ENCODE assay signal across 2 cellular contexts in the genomic region with DNA sequence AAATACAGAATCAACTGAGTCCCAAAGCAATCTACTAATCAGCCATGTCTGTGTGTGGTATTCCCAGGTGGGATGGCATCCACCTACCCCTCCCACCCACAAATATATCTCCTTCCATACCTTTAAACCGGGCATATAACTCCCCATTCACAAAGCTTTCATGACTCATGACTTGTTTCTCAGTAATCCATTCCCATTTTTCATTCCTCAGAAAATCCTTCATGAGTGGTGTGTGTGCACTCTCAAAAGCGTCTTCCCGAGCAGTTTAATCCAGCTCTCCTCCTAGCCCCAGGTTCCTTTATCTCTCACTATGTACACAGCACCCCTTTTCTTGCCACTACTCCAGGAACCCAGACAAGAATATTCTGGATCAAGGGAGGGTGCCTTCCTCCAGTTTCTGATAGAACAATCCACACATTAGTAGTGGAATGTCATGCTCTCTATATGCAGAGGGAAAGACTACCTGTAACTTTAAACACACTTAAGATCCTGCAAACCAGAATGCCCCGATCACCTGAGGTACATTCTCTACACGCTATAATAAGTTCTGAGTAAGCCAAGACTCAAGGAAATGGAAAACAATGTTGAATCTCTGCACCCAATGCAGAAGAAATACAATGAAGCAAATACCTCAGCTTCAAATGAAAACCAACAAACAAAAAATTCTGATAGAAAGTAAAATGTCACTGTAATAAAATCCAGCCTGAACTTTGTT.
TF ChIP-seq lines count a peak whose summit lies in the region.

No MANE protein-coding gene starts in this region.

TF ChIP-seq in IMR-90, 13 proteins besides CTCF, POLR2A, EP300 and RAD21:
- TF ChIP-seq MAZ (IDR thresholded peaks at IDR 0.05; ENCODE audit: borderline replicate concordance, low read depth, low read length) (no peak), CEBPB (IDR thresholded peaks at IDR 0.05; ENCODE audit: low read depth, low read length) (no peak), USF2 (IDR thresholded peaks at IDR 0.05; ENCODE audit: low read depth, low read length) (no peak), NFE2L2 (IDR thresholded peaks at IDR 0.05; ENCODE audit: low read depth, low read length) (no peak), MXI1 (IDR thresholded peaks at IDR 0.05; ENCODE audit: borderline replicate concordance, low read depth, low read length) (no peak), RFX5 (IDR thresholded peaks at IDR 0.05; ENCODE audit: low read depth, low read length) (no peak), CHD1 (IDR thresholded peaks at IDR 0.05; ENCODE audit: low read depth, low read length) (no peak), RCOR1 (IDR thresholded peaks at IDR 0.05; ENCODE audit: insufficient replicate concordance, low read length) (no peak)
- TF ChIP-seq, protein P1, sequence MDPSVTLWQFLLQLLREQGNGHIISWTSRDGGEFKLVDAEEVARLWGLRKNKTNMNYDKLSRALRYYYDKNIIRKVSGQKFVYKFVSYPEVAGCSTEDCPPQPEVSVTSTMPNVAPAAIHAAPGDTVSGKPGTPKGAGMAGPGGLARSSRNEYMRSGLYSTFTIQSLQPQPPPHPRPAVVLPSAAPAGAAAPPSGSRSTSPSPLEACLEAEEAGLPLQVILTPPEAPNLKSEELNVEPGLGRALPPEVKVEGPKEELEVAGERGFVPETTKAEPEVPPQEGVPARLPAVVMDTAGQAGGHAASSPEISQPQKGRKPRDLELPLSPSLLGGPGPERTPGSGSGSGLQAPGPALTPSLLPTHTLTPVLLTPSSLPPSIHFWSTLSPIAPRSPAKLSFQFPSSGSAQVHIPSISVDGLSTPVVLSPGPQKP (IDR thresholded peaks at IDR 0.05; ENCODE audit: borderline replicate concordance, low read depth, low read length): no peak

TF ChIP-seq in GM12891, 5 proteins besides CTCF, POLR2A, EP300 and RAD21:
- TF ChIP-seq PAX5 (IDR thresholded peaks at IDR 0.05; ENCODE audit: insufficient read depth, low read length, severe bottlenecking) (no peak), POU2F2 (IDR thresholded peaks at IDR 0.05; ENCODE audit: low read depth, low read length) (no peak)
